Comparison of ENCODE assay signal across 24 cellular contexts in genomic region chr10:19634163-19634562, GRCh38.
DNase-seq lines count a peak whose midpoint lies in the region; ATAC-seq and TF ChIP-seq lines count a peak whose summit lies in the region.
"Had no signal": no experiment of that assay in that cellular context is flagged by ENCODE, and none has a peak within 500 bp of the region (broad histone marks: within the 10 kb centered on the region; RNA-seq: fewer than 3 reads in every experiment).

No MANE protein-coding gene starts in this region.

- no peak overlapping the region for H3K4ac ChIP-seq in IMR-90 (ENCODE audit: low read depth, low read length)
- no peak overlapping the region for H3K4ac ChIP-seq in trophoblast cell (ENCODE audit: low read depth, low read length)

- no peaks in the 10 kb centered on the region for H3K79me1 ChIP-seq in IMR-90 (ENCODE audit: low read depth in 1 of 2, low read length in 2 of 2)
- H3K79me1 ChIP-seq in trophoblast cell (ENCODE audit: low read length), result peaks cover 4% of the 10 kb centered on the region

- H4K8ac ChIP-seq in IMR-90 (ENCODE audit: low read depth in 2 of 2, low read length in 2 of 2) (no peak overlapping the region), trophoblast cell (ENCODE audit: low read depth, low read length) (no peak overlapping the region)

- CTCF ChIA-PET in IMR-90 (lab: Yijun Ruan, JAX), result no interaction called here

- H3K56ac ChIP-seq in IMR-90 (ENCODE audit: extremely low read depth, insufficient read depth, low read length), result no peak overlapping the region

- no peak overlapping the region for H3K4me3 ChIP-seq in IMR-90 (ENCODE audit: insufficient read depth, low read depth, low read length)
- H3K4me3 ChIP-seq in neural progenitor cell, result no peak overlapping the region
- H3K4me3 ChIP-seq in trophoblast cell (ENCODE audit: low read depth, low read length), result no peak overlapping the region
- H3K4me3 ChIP-seq in ovary, result no peak overlapping the region
- H3K4me3 ChIP-seq: BLaER1, GM12878 had no signal

- H2AK5ac ChIP-seq in IMR-90 (ENCODE audit: low read depth, low read length), result no peak overlapping the region
- H2AK5ac ChIP-seq in trophoblast cell (ENCODE audit: low read length), result no peak overlapping the region

- H2AFZ ChIP-seq in IMR-90 (replicated peaks; ENCODE audit: low read length, poor library complexity) (no peak overlapping the region), neural progenitor cell (replicated peaks) (peak overlapping the region; percentile 0), trophoblast cell (ENCODE audit: insufficient read depth, low read length, poor library complexity) (no peak overlapping the region)

- peaks cover 12% of the 10 kb centered on the region for H3F3A ChIP-seq in neural progenitor cell (ENCODE audit: low read depth)

- intact Hi-C loops in IMR-90 (cut with micrococcal nuclease), result loop anchor here (10.0 kb wide), 1 partner anchor 371 kb away; no protein-coding TSS in a partner anchor
- intact Hi-C loops in ovary (cut with DNase I), result no loop called here

- no peak overlapping the region for H3K9ac ChIP-seq in IMR-90 (ENCODE audit: low read depth, low read length)
- H3K9ac ChIP-seq in neural progenitor cell, result no peak overlapping the region
- H3K9ac ChIP-seq in trophoblast cell (ENCODE audit: low read length), result no peak overlapping the region
- H3K9ac ChIP-seq: BLaER1 had no signal

- H4K12ac ChIP-seq in trophoblast cell (ENCODE audit: low read depth, low read length), result peak overlapping the region; percentile 43

- H3K18ac ChIP-seq in IMR-90 (ENCODE audit: low read depth, low read length) (peak overlapping the region; percentile 61), trophoblast cell (ENCODE audit: low read length) (no peak overlapping the region)

- in situ Hi-C loops in IMR-90 (cut with MboI; ENCODE audit: low sequenced_read_pairs), result loop anchor here (10.0 kb wide), 2 partner anchors 151 to 949 kb away; no protein-coding TSS in a partner anchor

- peaks cover 4% of the 10 kb centered on the region; the same call in 1 of the 2 replicates for H3K9me1 ChIP-seq in IMR-90 (ENCODE audit: insufficient read depth, low read length)

- H2BK120ac ChIP-seq in IMR-90 (ENCODE audit: low read depth, low read length) (0 out of 2 replicates have a peak overlapping the region, but pooled peaks have one; percentile 26), trophoblast cell (ENCODE audit: insufficient read depth, low read length, poor library complexity) (peak overlapping the region; percentile 43)

- H3K14ac ChIP-seq in IMR-90 (replicated peaks; ENCODE audit: low read depth, low read length) (no peak overlapping the region), trophoblast cell (ENCODE audit: low read length) (no peak overlapping the region)

- no peak overlapping the region for H3K4me3 Mint-ChIP-seq in neural progenitor cell
- H3K4me3 Mint-ChIP-seq: CD14-positive monocyte; CD4-positive, alpha-beta memory T cell; CD4-positive, CD25-positive, alpha-beta regulatory T cell; CD8-positive, alpha-beta memory T cell had no signal

- H3K4me1 Mint-ChIP-seq in neural progenitor cell, result peaks cover 26% of the 10 kb centered on the region

- H2BK15ac ChIP-seq in IMR-90 (ENCODE audit: low read depth, low read length), result no peak overlapping the region

- no TSS peak for BruUV-seq in IMR-90 (replicated peaks; lab: Mats Ljungman, UMichigan)

- dilution Hi-C loops in IMR-90 (cut with HindIII; ENCODE audit: low sequenced_read_pairs, unreplicated experiment), result no loop called here

- H3K4me2 ChIP-seq in IMR-90 (ENCODE audit: low read depth, low read length) (no peak overlapping the region), neural progenitor cell (no peak overlapping the region), trophoblast cell (ENCODE audit: low read length) (no peak overlapping the region)
- H3K4me2 ChIP-seq: BLaER1 had no signal

- no peak for ATAC-seq in IMR-90 (ENCODE audit: low read depth)
- ATAC-seq: GM12878 had no signal

- no peak for TF ChIP-seq EP300 in ovary (IDR thresholded peaks at IDR 0.05)

- TF ChIP-seq CTCF in IMR-90 (conservative IDR thresholded peaks at IDR 0.05; ENCODE audit: low read depth, low read length) (no peak), neural progenitor cell (IDR thresholded peaks at IDR 0.05) (no peak), ovary (IDR thresholded peaks at IDR 0.05) (no peak)

- H4K5ac ChIP-seq in IMR-90 (ENCODE audit: low read depth, low read length), result no peak overlapping the region

- peak overlapping the region; percentile 27 for H3K27ac Mint-ChIP-seq in neural progenitor cell
- H3K27ac Mint-ChIP-seq: CD4-positive, alpha-beta memory T cell; CD4-positive, CD25-positive, alpha-beta regulatory T cell had no signal

- H2AK9ac ChIP-seq in IMR-90 (replicated peaks; ENCODE audit: low read depth, low read length, poor library complexity), result no peak overlapping the region

- no peak for TF ChIP-seq RAD21 in IMR-90 (IDR thresholded peaks at IDR 0.05; ENCODE audit: low read length)

- H4K20me1 ChIP-seq in IMR-90 (ENCODE audit: insufficient read depth, low read length), result no peaks in the 10 kb centered on the region
- H4K20me1 ChIP-seq in neural progenitor cell (ENCODE audit: low read depth), result no peaks in the 10 kb centered on the region
- H4K20me1 ChIP-seq: BLaER1 had no signal

- no peak overlapping the region for H2BK20ac ChIP-seq in IMR-90 (ENCODE audit: low read depth, low read length)

- 92% methylated on average over 2 of the region's 5 CpGs; no CpG with 5 or more reads in 1 of the 2 experiments for WGBS in IMR-90 (ENCODE audit: extremely low coverage in 2 of 2, insufficient read length in 1 of 2), 2 experiments
- no CpG with 5 or more reads among the region's 5 CpGs for WGBS in trophoblast cell (ENCODE audit: extremely low coverage, insufficient coverage, insufficient read length)
- 95 to 97% (median 96%) methylated on average over 5 of the region's 5 CpGs for WGBS in ovary, 3 donors

- H2BK12ac ChIP-seq in trophoblast cell (ENCODE audit: low read length), result no peak overlapping the region

- POLR2A ChIA-PET in IMR-90 (lab: Charles Lee; ENCODE audit: unreplicated experiment), result no interaction called here

- TF ChIP-seq POLR2A in IMR-90 (IDR thresholded peaks at IDR 0.05; ENCODE audit: low read depth, low read length) (no peak), ovary (IDR thresholded peaks at IDR 0.05) (no peak)

- peaks cover 2% of the 10 kb centered on the region for H3K27me3 Mint-ChIP-seq in neural progenitor cell (ENCODE audit: insufficient read depth, low read depth)
- H3K27me3 Mint-ChIP-seq: CD4-positive, alpha-beta memory T cell; CD4-positive, CD25-positive, alpha-beta regulatory T cell; CD8-positive, alpha-beta memory T cell had no signal

- H2BK5ac ChIP-seq in IMR-90 (ENCODE audit: low read depth, low read length, poor library complexity, severe bottlenecking) (no peak overlapping the region), trophoblast cell (ENCODE audit: low read depth, low read length, poor library complexity) (no peak overlapping the region)

- H4K91ac ChIP-seq in IMR-90 (ENCODE audit: insufficient read depth, low read depth, low read length), result no peak overlapping the region
- H4K91ac ChIP-seq in trophoblast cell (ENCODE audit: low read depth, low read length), result no peak overlapping the region

- H3K4me1 ChIP-seq in IMR-90 (ENCODE audit: control insufficient read depth, insufficient read depth, low read length), result peaks cover 3% of the 10 kb centered on the region
- H3K4me1 ChIP-seq in neural progenitor cell, result peaks cover 17% of the 10 kb centered on the region
- H3K4me1 ChIP-seq in trophoblast cell (ENCODE audit: control insufficient read depth in 1 of 2, insufficient read depth in 2 of 2, low read length in 2 of 2), result peaks cover 2 to 3% of the 10 kb centered on the region in 2 experiments
- peaks cover 2% of the 10 kb centered on the region for H3K4me1 ChIP-seq in ovary (ENCODE audit: insufficient read depth)
- H3K4me1 ChIP-seq: BE2C had no signal

- DNase-seq in IMR-90 (no peak), neural progenitor cell (ENCODE audit: low spot score) (no peak), trophoblast cell (no peak), ovary (no peak), kidney glomerular epithelial cell (lab: John Stamatoyannopoulos, UW) (no peak), inferior parietal cortex (ENCODE audit: extremely low spot score) (no peak)
- DNase-seq: 8988T; ACHN; BE2C; C1 segment of cervical spinal cord; CD4-positive, alpha-beta memory T cell; CD4-positive, CD25-positive, alpha-beta regulatory T cell; CD8-positive, alpha-beta memory T cell; COR-L47; DMS 273 treated with DMSO at 0.1 percent for 48 hours; DMS153; DMS53; DMS79; DND-41; EL; GDM1 had no signal

- H3K36me3 Mint-ChIP-seq in neural progenitor cell, result peaks cover 5% of the 10 kb centered on the region
- H3K36me3 Mint-ChIP-seq: CD14-positive monocyte; CD4-positive, alpha-beta memory T cell; CD4-positive, CD25-positive, alpha-beta regulatory T cell; CD8-positive, alpha-beta memory T cell had no signal

- H3K9me3 ChIP-seq in IMR-90 (ENCODE audit: control insufficient read depth, insufficient read depth, low read length) (no peaks in the 10 kb centered on the region), neural progenitor cell (ENCODE audit: low read depth) (no peaks in the 10 kb centered on the region), trophoblast cell (ENCODE audit: insufficient read depth, low read depth, low read length) (no peaks in the 10 kb centered on the region), ovary (no peaks in the 10 kb centered on the region)
- H3K9me3 ChIP-seq: BE2C, BLaER1 had no signal

- H3K27me3 ChIP-seq in IMR-90 (ENCODE audit: control insufficient read depth, insufficient read depth, low read length) (no peaks in the 10 kb centered on the region), neural progenitor cell (no peaks in the 10 kb centered on the region), trophoblast cell (ENCODE audit: insufficient read depth, low read length) (no peaks in the 10 kb centered on the region), ovary (no peaks in the 10 kb centered on the region)
- H3K27me3 ChIP-seq: BE2C, BLaER1 had no signal

- H3K79me2 ChIP-seq in neural progenitor cell (ENCODE audit: low read depth), result no peaks in the 10 kb centered on the region
- H3K79me2 ChIP-seq in trophoblast cell (ENCODE audit: control insufficient read depth, insufficient read depth, low read length, poor library complexity), result no peaks in the 10 kb centered on the region

- H3K27ac ChIP-seq in IMR-90 (ENCODE audit: insufficient read depth, low read length), result no peak overlapping the region
- no peak overlapping the region for H3K27ac ChIP-seq in neural progenitor cell
- H3K27ac ChIP-seq in trophoblast cell (ENCODE audit: low read depth, low read length), result no peak overlapping the region
- H3K27ac ChIP-seq in ovary, result no peak overlapping the region
- H3K27ac ChIP-seq: BLaER1 had no signal

- H3K23ac ChIP-seq in IMR-90 (ENCODE audit: low read depth, low read length) (no peak overlapping the region), trophoblast cell (ENCODE audit: low read length) (no peak overlapping the region)

- H3K36me3 ChIP-seq in IMR-90 (ENCODE audit: control insufficient read depth, insufficient read depth, low read length), result no peaks in the 10 kb centered on the region
- no peaks in the 10 kb centered on the region for H3K36me3 ChIP-seq in neural progenitor cell
- H3K36me3 ChIP-seq in trophoblast cell (ENCODE audit: control insufficient read depth in 1 of 2, insufficient read depth in 2 of 2, low read length in 2 of 2), result peaks cover 0 to 2% of the 10 kb centered on the region in 2 experiments
- H3K36me3 ChIP-seq in ovary, result no peaks in the 10 kb centered on the region
- H3K36me3 ChIP-seq: BE2C, BLaER1 had no signal

- H3K9me3 Mint-ChIP-seq in neural progenitor cell, result peaks cover 6% of the 10 kb centered on the region
- H3K9me3 Mint-ChIP-seq: CD14-positive monocyte had no signal
